8 cellular contexts compared by ENCODE assay signal in genomic region chr3:129184396-129184656, GRCh38. TPM values are rescaled to one million over a fixed set of nuclear protein-coding genes. Genes with fewer than 3 reads are reported as not detected.
A peak's percentile ranks its signal among the peaks of the same experiment; 100 is the strongest.
DNase-seq lines count a peak whose midpoint lies in the region; ATAC-seq and TF ChIP-seq lines count a peak whose summit lies in the region.

No MANE protein-coding gene starts in this region.

- peaks cover 5 to 40% (median 11%) of the 10 kb centered on the region in 3 donors for H3K36me3 Mint-ChIP-seq in CD8-positive, alpha-beta memory T cell

- POLR2A ChIA-PET in CD8-positive, alpha-beta memory T cell (lab: Charles Lee), result interaction anchor here (0.6 to 5.3 kb wide), 5 partner anchors 22 to 215 kb away, joined by 3 to 32 read pairs (median 9); partner anchors contain the start of genes ISY1 and RAB43
- POLR2A ChIA-PET in HEK293T (lab: Yijun Ruan, JAX), result interaction anchor here (1.0 to 3.6 kb wide), 5 partner anchors 13 to 34 kb away, joined by 3 to 15 read pairs (median 4); no protein-coding TSS in a partner anchor

- H3K9ac ChIP-seq in muscle layer of colon (ENCODE audit: low read length), result peak overlapping the region; percentile 99

- CTCF ChIA-PET in CD8-positive, alpha-beta memory T cell (lab: Charles Lee), result interaction anchor here (1.2 to 2.1 kb wide), 3 partner anchors 22 to 130 kb away, joined by 3 to 10 read pairs (median 5); no protein-coding TSS in a partner anchor
- CTCF ChIA-PET in HEK293T (lab: Yijun Ruan, JAX), result no interaction called here

- peak overlapping the region; percentile 70 for H3K4me3 ChIP-seq in CD8-positive, alpha-beta memory T cell (ENCODE audit: low read length)
- H3K4me3 ChIP-seq in SJSA1 (peak overlapping the region; percentile 78), muscle layer of colon (ENCODE audit: low read depth in 1 of 2, low read length in 2 of 2) (peak overlapping the region; percentile 35 to 73), aorta (ENCODE audit: low read length in 2 of 2) (peak overlapping the region; percentile 13 to 42)
- H3K4me3 ChIP-seq in effector memory CD4-positive, alpha-beta T cell (ENCODE audit: insufficient read depth, low read depth, low read length, poor library complexity, severe bottlenecking), result peak overlapping the region; percentile 98

- intact Hi-C loops in aorta (cut with DNase I) (loop anchor here (5.0 kb wide), 1 partner anchor 63 kb away; the partner anchor contains the start of gene COPG1 (in 2 of the 2)), posterior vena cava (cut with DNase I) (loop anchor here in 1 of 2 donors (5.0 kb wide), 1 partner anchor 63 kb away; the partner anchor contains the start of gene COPG1)

- H3K9me3 Mint-ChIP-seq in CD8-positive, alpha-beta memory T cell, result no peaks in the 10 kb centered on the region

- peaks cover 4% of the 10 kb centered on the region for H3K36me3 ChIP-seq in CD8-positive, alpha-beta memory T cell (ENCODE audit: insufficient read depth, low read length)
- H3K36me3 ChIP-seq in SJSA1 (peaks cover 41% of the 10 kb centered on the region), muscle layer of colon (ENCODE audit: insufficient read depth, low read length) (no peaks in the 10 kb centered on the region), aorta (ENCODE audit: control insufficient read depth in 1 of 2, insufficient read depth in 2 of 2, low read length in 1 of 2) (no peaks in the 10 kb centered on the region)
- H3K36me3 ChIP-seq in effector memory CD4-positive, alpha-beta T cell (ENCODE audit: control insufficient read depth, insufficient read depth, low read length), result peaks cover under 1% of the 10 kb centered on the region

- peak overlapping the region; percentile 96 to 99 (median 98) for H3K27ac Mint-ChIP-seq in CD8-positive, alpha-beta memory T cell

- H3K4me1 ChIP-seq in CD8-positive, alpha-beta memory T cell (ENCODE audit: insufficient read depth, low read length), result peaks cover 24% of the 10 kb centered on the region
- H3K4me1 ChIP-seq in SJSA1 (replicated peaks) (peaks cover 8% of the 10 kb centered on the region), muscle layer of colon (ENCODE audit: insufficient read depth, low read length) (peaks cover 24% of the 10 kb centered on the region), aorta (ENCODE audit: control insufficient read depth in 1 of 2, insufficient read depth in 2 of 2, low read length in 2 of 2) (peaks cover 0 to under 1% of the 10 kb centered on the region in 2 donors)
- H3K4me1 ChIP-seq in effector memory CD4-positive, alpha-beta T cell (ENCODE audit: control insufficient read depth, insufficient read depth, low read length, poor library complexity, severe bottlenecking), result peaks cover 23% of the 10 kb centered on the region

- DNase-seq in CD8-positive, alpha-beta memory T cell, result no peak
- DNase-seq in HEK293T (ENCODE audit: extremely low spot score) (peak; percentile 47), SJSA1 (ENCODE audit: low read depth in 1 of 2, low spot score in 2 of 2) (no peak), aorta (no peak), NAMALWA (ENCODE audit: low spot score) (no peak), posterior vena cava (ENCODE audit: low spot score) (no peak)
- peak in 1 of 3 donors; percentile 17 for DNase-seq in effector memory CD4-positive, alpha-beta T cell

- no peak for ATAC-seq in aorta (ENCODE audit: low FRiP score)

- H3K27me3 ChIP-seq in CD8-positive, alpha-beta memory T cell (ENCODE audit: insufficient read depth, low read length, poor library complexity, severe bottlenecking), result no peaks in the 10 kb centered on the region
- H3K27me3 ChIP-seq in SJSA1 (replicated peaks) (no peaks in the 10 kb centered on the region), muscle layer of colon (ENCODE audit: control insufficient read depth in 1 of 2, insufficient read depth in 2 of 2, low read length in 2 of 2) (no peaks in the 10 kb centered on the region), aorta (ENCODE audit: control insufficient read depth in 1 of 2, insufficient read depth in 2 of 2, low read length in 1 of 2) (no peaks in the 10 kb centered on the region)
- no peaks in the 10 kb centered on the region for H3K27me3 ChIP-seq in effector memory CD4-positive, alpha-beta T cell (replicated peaks; ENCODE audit: control insufficient read depth, insufficient read depth, low read length, poor library complexity, severe bottlenecking)

- H3K9me3 ChIP-seq in CD8-positive, alpha-beta memory T cell (ENCODE audit: low read length), result no peaks in the 10 kb centered on the region
- H3K9me3 ChIP-seq in SJSA1 (replicated peaks) (no peaks in the 10 kb centered on the region), muscle layer of colon (ENCODE audit: low read length) (no peaks in the 10 kb centered on the region), aorta (ENCODE audit: control insufficient read depth, low read length) (no peaks in the 10 kb centered on the region)
- no peaks in the 10 kb centered on the region for H3K9me3 ChIP-seq in effector memory CD4-positive, alpha-beta T cell (ENCODE audit: control insufficient read depth, low read length)

- 1 to 2% methylated on average over 5 of the region's 5 CpGs for WGBS in aorta, 2 donors

- peak overlapping the region; percentile 98 for H3K27ac ChIP-seq in CD8-positive, alpha-beta memory T cell (ENCODE audit: low read depth, low read length)
- H3K27ac ChIP-seq in SJSA1, result peak overlapping the region; percentile 84
- peak overlapping the region; percentile 99 for H3K27ac ChIP-seq in effector memory CD4-positive, alpha-beta T cell (ENCODE audit: insufficient read depth, low read length, poor library complexity, severe bottlenecking)
- H3K27ac ChIP-seq in muscle layer of colon (ENCODE audit: low read depth, low read length), result peak overlapping the region; percentile 73
- peak overlapping the region; percentile 18 to 29 for H3K27ac ChIP-seq in aorta (ENCODE audit: low read depth in 1 of 2, low read length in 2 of 2)

- no peaks in the 10 kb centered on the region for H3K27me3 Mint-ChIP-seq in CD8-positive, alpha-beta memory T cell

- H3K4me3 Mint-ChIP-seq in CD8-positive, alpha-beta memory T cell, result peak overlapping the region; percentile 96 to 99 (median 97)

- peaks cover 33 to 44% (median 41%) of the 10 kb centered on the region in 3 donors for H3K4me1 Mint-ChIP-seq in CD8-positive, alpha-beta memory T cell

TF ChIP-seq in HEK293T, 16 proteins besides CTCF, POLR2A, EP300 and RAD21:
- no peak for TF ChIP-seq SUZ12 (IDR thresholded peaks at IDR 0.05)
- no peak for TF ChIP-seq FOXK2 (IDR thresholded peaks at IDR 0.05)
- TF ChIP-seq LEF1 (IDR thresholded peaks at IDR 0.05; ENCODE audit: borderline replicate concordance), result no peak
- no peak for TF ChIP-seq ELF4 (IDR thresholded peaks at IDR 0.05)
- TF ChIP-seq SP1 (IDR thresholded peaks at IDR 0.05), result no peak
- TF ChIP-seq PKNOX1 (IDR thresholded peaks at IDR 0.05), result peak; percentile 48

RNA-seq across cellular contexts. Expression of gene CNBP, which starts 0.6 kb away (rescaled TPM):
- 100 to 1,000 TPM; 474 to 487 TPM for total RNA-seq in CD8-positive, alpha-beta memory T cell
- polyA plus RNA-seq in CD8-positive, alpha-beta memory T cell, result 931 TPM
- total RNA-seq in SJSA1 (2014; rRNA removed; shearing (Covaris generic)), result 215 and 258 TPM in 2 replicates
- total RNA-seq in aorta (100 to 1,000 TPM; 287 to 306 TPM), posterior vena cava (100 to 1,000 TPM; 267 to 284 TPM)
- polyA plus RNA-seq in aorta, result 100 to 1,000 TPM; 385 to 476 TPM

RNA-seq across cellular contexts. Expression of gene ISY1, which starts 23.5 kb away (rescaled TPM):
- total RNA-seq in CD8-positive, alpha-beta memory T cell, result 10 to 100 TPM; 84.6 to 94.7 TPM
- 91.6 TPM for polyA plus RNA-seq in CD8-positive, alpha-beta memory T cell
- 40.5 and 57.3 TPM in 2 replicates for total RNA-seq in SJSA1 (2014; rRNA removed; shearing (Covaris generic))
- total RNA-seq in aorta (10 to 100 TPM; 26.1 to 30.3 TPM), posterior vena cava (10 to 100 TPM; 21.1 to 23.7 TPM)
- polyA plus RNA-seq in aorta, result 10 to 100 TPM; 23.8 to 26.3 TPM

Comparison
In these comparisons a context has a peak if more than half of its experiments do, and no peak if none do; other contexts are left out.
1. H3K27ac ChIP-seq: peak in every context shown above with its lines; median percentile 99 in effector memory CD4-positive, alpha-beta T cell; 98 in CD8-positive, alpha-beta memory T cell; 84 in SJSA1; 73 in muscle layer of colon; 24 in aorta.
2. H3K4me3 ChIP-seq: peak in every context shown above with its lines; median percentile 98 in effector memory CD4-positive, alpha-beta T cell; 78 in SJSA1; 70 in CD8-positive, alpha-beta memory T cell; 54 in muscle layer of colon; 28 in aorta.